9 cellular contexts compared by ENCODE assay signal in genomic region chr10:15168296-15168780, GRCh38. TPM values are rescaled to one million over a fixed set of nuclear protein-coding genes. Genes with fewer than 3 reads are reported as not detected.
A peak's percentile ranks its signal among the peaks of the same experiment; 100 is the strongest.
DNase-seq lines count a peak whose midpoint lies in the region; ATAC-seq, FAIRE-seq and TF ChIP-seq lines count a peak whose summit lies in the region.
"Had no signal": no experiment of that assay in that cellular context is flagged by ENCODE, and none has a peak within 500 bp of the region (broad histone marks: within the 10 kb centered on the region; RNA-seq: fewer than 3 reads in every experiment).

Gene NMT2 (minus strand): TSS chr10:15168693. CDS start chr10:15168612, 81 bp downstream.

- POLR2A ChIA-PET in HepG2 (lab: Yijun Ruan, JAX), result interaction anchor here (0.6 to 2.3 kb wide), 12 partner anchors 10 to 291 kb away, joined by 3 to 17 read pairs (median 7); partner anchors contain the start of gene SUV39H2

- 0 out of 2 replicates have a peak, but pooled peaks cover 3% of the 10 kb centered on the region for H4K20me1 ChIP-seq in HepG2 (ENCODE audit: insufficient read depth, low read length)

- H3K9ac ChIP-seq in HepG2 (ENCODE audit: insufficient read depth, low read depth, low read length), result peak within 1 kb of the TSS; percentile 93

- H3K9me3 ChIP-seq in HepG2 (ENCODE audit: low read length), result no peaks in the 10 kb centered on the region

- BruUV-seq in HepG2 (replicated peaks; lab: Mats Ljungman, UMichigan), result no TSS peak

- peak within 1 kb of the TSS; percentile 95 for H3K27ac Mint-ChIP-seq in activated T-cell treated with anti-CD3 and anti-CD28 coated beads, Interleukin-2, amount 50 U/mL, for 72 hours
- peak within 1 kb of the TSS; percentile 80 to 93 (median 91) for H3K27ac Mint-ChIP-seq in IgD-negative memory B cell

- peak within 1 kb of the TSS; percentile 97 to 100 for H3K4me3 Mint-ChIP-seq in activated T-cell treated with anti-CD3 and anti-CD28 coated beads, Interleukin-2, amount 50 U/mL, for 72 hours
- peak within 1 kb of the TSS; percentile 91 to 98 (median 96) for H3K4me3 Mint-ChIP-seq in IgD-negative memory B cell

- H3K4me1 ChIP-seq in HepG2 (ENCODE audit: insufficient read depth, low read length), result peaks cover 56% of the 10 kb centered on the region

- peak; percentile 39 for TF ChIP-seq CTCF in choroid plexus epithelial cell (conservative IDR thresholded peaks at IDR 0.05; ENCODE audit: low read depth, low read length)
- TF ChIP-seq CTCF in HepG2 (CRISPR knock-in tag; IDR thresholded peaks at IDR 0.05), result peak; percentile 75

- peak within 1 kb of the TSS; percentile 89 for H3K27ac ChIP-seq in HepG2 (ENCODE audit: extremely low read length, insufficient read depth, low read length)

- no peaks in the 10 kb centered on the region for H3K27me3 ChIP-seq in HepG2 (ENCODE audit: control insufficient read depth in 1 of 2, insufficient read depth in 2 of 2, low read length in 2 of 2)

- peak; percentile 84 to 93 for TF ChIP-seq POLR2A in HepG2 (IDR thresholded peaks at IDR 0.05; ENCODE audit: insufficient read depth in 1 of 2, low read depth in 2 of 2, low read length in 2 of 2)

- no peaks in the 10 kb centered on the region for H3K9me3 Mint-ChIP-seq in activated T-cell treated with anti-CD3 and anti-CD28 coated beads, Interleukin-2, amount 50 U/mL, for 72 hours
- no peaks in the 10 kb centered on the region for H3K9me3 Mint-ChIP-seq in IgD-negative memory B cell

- peak in 1 of 2 donors; percentile 88 for DNase-seq in activated T-cell treated with anti-CD3 and anti-CD28 coated beads, Interleukin-2, amount 50 U/mL, for 72 hours
- DNase-seq in activated T-cell treated with anti-CD3 and anti-CD28 coated beads, Interleukin-2, amount 50 U/mL, for 1 hour, result no peak
- DNase-seq in RCC 7860 (ENCODE audit: low spot score) (peak; percentile 82), choroid plexus epithelial cell (ENCODE audit: low read depth) (no peak), HepG2 (ENCODE audit: low spot score) (peak; percentile 63), stromal cell of bone marrow (ENCODE audit: low read depth) (peak; percentile 70)

- peak within 1 kb of the TSS; percentile 62 for H2AFZ ChIP-seq in HepG2 (ENCODE audit: low read length)

- no peaks in the 10 kb centered on the region for H3K27me3 Mint-ChIP-seq in activated T-cell treated with anti-CD3 and anti-CD28 coated beads, Interleukin-2, amount 50 U/mL, for 72 hours (ENCODE audit: low read depth)
- H3K27me3 Mint-ChIP-seq in IgD-negative memory B cell, result no peaks in the 10 kb centered on the region

- CTCF ChIA-PET in HepG2 (lab: Yijun Ruan, JAX; ENCODE audit: low intra/inter-chr PET ratio, low total read pairs), result interaction anchor here (2.0 kb wide), 1 partner anchor 42 kb away, joined by 5 read pairs; no protein-coding TSS in a partner anchor

- FAIRE-seq in RCC 7860 (lab: Jason Lieb, UNC) (no peak), HepG2 (lab: Jason Lieb, UNC) (no peak)
- FAIRE-seq: TTC549 had no signal

- H3K4me1 Mint-ChIP-seq in activated T-cell treated with anti-CD3 and anti-CD28 coated beads, Interleukin-2, amount 50 U/mL, for 72 hours (ENCODE audit: low read depth), result peaks cover 69% of the 10 kb centered on the region
- H3K4me1 Mint-ChIP-seq in IgD-negative memory B cell, result peaks cover 7 to 30% (median 22%) of the 10 kb centered on the region in 3 donors

- TF ChIP-seq RAD21 in HepG2 (CRISPR knock-in tag; IDR thresholded peaks at IDR 0.05), result peak; percentile 68

- H3K4me3 ChIP-seq in choroid plexus epithelial cell (ENCODE audit: low read depth, low read length) (peak within 1 kb of the TSS; percentile 85), HepG2 (replicated peaks in 1 of 3; ENCODE audit: insufficient read depth in 1 of 3, low read depth in 2 of 3, low read length in 3 of 3) (peak within 1 kb of the TSS; percentile 83 to 100 (median 91))

- ATAC-seq in activated T-cell treated with anti-CD3 and anti-CD28 coated beads, Interleukin-2, amount 50 U/mL, for 72 hours (replicated peaks in 1 of 2), result peak; percentile 80 to 81
- ATAC-seq in GM21786 (IDR thresholded peaks at IDR 0.05; ENCODE audit: unreplicated experiment) (peak; percentile 85), HepG2 (peak; percentile 87)

- in situ Hi-C loops in HepG2 (cut with HindIII; ENCODE audit: extremely low pct_ligation_motif_present, low pct_unique_long_range_greater_than_20kb), result no loop called here

- H3K36me3 ChIP-seq in HepG2 (replicated peaks in 1 of 2; ENCODE audit: control insufficient read depth in 1 of 2, insufficient read depth in 2 of 2, low read length in 2 of 2), result no peaks in the 10 kb centered on the region

- 0% methylated on average over 6 of the region's 68 CpGs for WGBS in HepG2 (ENCODE audit: low lambda C conversion rate)

- H3K79me2 ChIP-seq in HepG2 (ENCODE audit: insufficient read depth, low read length), result peaks cover 43% of the 10 kb centered on the region

- peaks cover 4 to 5% of the 10 kb centered on the region in 2 donors for H3K36me3 Mint-ChIP-seq in activated T-cell treated with anti-CD3 and anti-CD28 coated beads, Interleukin-2, amount 50 U/mL, for 72 hours (ENCODE audit: insufficient read depth in 2 of 2)
- H3K36me3 Mint-ChIP-seq in IgD-negative memory B cell, result no peaks in the 10 kb centered on the region

- peak within 1 kb of the TSS; percentile 86 for H3K4me2 ChIP-seq in HepG2 (ENCODE audit: low read depth, low read length)

- intact Hi-C loops in HepG2 (cut with micrococcal nuclease; ENCODE audit: unreplicated experiment), result loop anchor here (10.0 kb wide), 3 partner anchors 64 to 176 kb away; no protein-coding TSS in a partner anchor

- TF ChIP-seq EP300 in HepG2 (IDR thresholded peaks at IDR 0.05; ENCODE audit: low read depth in 2 of 2, low read length in 2 of 2), result no peak
- TF ChIP-seq EP300 in HepG2 (CRISPR knock-in tag; IDR thresholded peaks at IDR 0.05; ENCODE audit: borderline replicate concordance), result no peak

TF ChIP-seq in HepG2, 621 proteins besides CTCF, POLR2A, EP300 and RAD21 (continues in another document):
- TF ChIP-seq TEF (CRISPR knock-in tag; IDR thresholded peaks at IDR 0.05) (no peak), DR1 (CRISPR knock-in tag; IDR thresholded peaks at IDR 0.05) (no peak), POGK (CRISPR knock-in tag; conservative IDR thresholded peaks at IDR 0.05) (peak; percentile 80), MEIS1 (CRISPR knock-in tag; IDR thresholded peaks at IDR 0.05; ENCODE audit: borderline replicate concordance) (no peak), SRY (CRISPR knock-in tag; IDR thresholded peaks at IDR 0.05) (no peak; the same call in 1 of the 2 replicates), ZNF879 (CRISPR knock-in tag; IDR thresholded peaks at IDR 0.05) (no peak)

RNA-seq across cellular contexts. Expression of gene NMT2, which starts in this region (rescaled TPM):
- 10 to 100 TPM; 24.4 to 35.2 TPM for total RNA-seq in activated T-cell treated with anti-CD3 and anti-CD28 coated beads, Interleukin-2, amount 50 U/mL, for 72 hours
- polyA plus RNA-seq in IgD-negative memory B cell (6.8 TPM), HepG2 (2011; rRNA removed) (8.9 and 10.1 TPM in 2 replicates)
- total RNA-seq in HepG2 (2016; rRNA removed; fragmentation: Illumina TruSeq; extraction: Trizol), result 23.8 and 28.0 TPM in 2 replicates
- 8.0 and 9.2 TPM in 2 replicates for total RNA-seq in HepG2 (2016; cell fraction: cytosol; rRNA removed; fragmentation: Illumina TruSeq; extraction: Trizol; ENCODE audit: low read depth)
- total RNA-seq in HepG2 (2016; cell fraction: insoluble cytoplasmic fraction; rRNA removed; fragmentation: Illumina TruSeq; extraction: Trizol), result 27.2 and 28.6 TPM in 2 replicates
- 16.5 and 17.5 TPM in 2 replicates for total RNA-seq in HepG2 (2016; cell fraction: membrane; rRNA removed; fragmentation: Illumina TruSeq; extraction: Trizol)
- 20.8 and 22.8 TPM in 2 replicates for total RNA-seq in HepG2 (2016; cell fraction: nucleus; rRNA removed; fragmentation: Illumina TruSeq; extraction: Trizol)
- polyA plus RNA-seq in HepG2 (2011; cell fraction: cytosol; rRNA removed), result 3.5 and 4.9 TPM in 2 replicates
- 15.6 and 18.8 TPM in 2 replicates for polyA plus RNA-seq in HepG2 (2011; cell fraction: nucleus; rRNA removed)
- 16.2 and 22.5 TPM in 2 replicates for polyA plus RNA-seq in HepG2 (2012)
- polyA plus RNA-seq in HepG2 (2016; cell fraction: cytosol; fragmentation: Illumina TruSeq; extraction: Trizol; ENCODE audit: low read depth), result 6.0 and 6.3 TPM in 2 replicates
- 28.9 and 32.1 TPM in 2 replicates for polyA plus RNA-seq in HepG2 (2016; cell fraction: insoluble cytoplasmic fraction; fragmentation: Illumina TruSeq; extraction: Trizol; ENCODE audit: low read depth)
- polyA plus RNA-seq in HepG2 (2016; cell fraction: membrane; fragmentation: Illumina TruSeq; extraction: Trizol; ENCODE audit: low read depth), result 13.5 and 15.5 TPM in 2 replicates
- 27.7 and 29.0 TPM in 2 replicates for polyA plus RNA-seq in HepG2 (2016; cell fraction: nucleus; fragmentation: Illumina TruSeq; extraction: Trizol; ENCODE audit: insufficient read depth, low read depth)
- 0.96 and 2.9 TPM in 2 replicates for polyA minus RNA-seq in HepG2 (2011; rRNA and poly(A)+ RNA removed; ENCODE audit: low replicate concordance)
- polyA minus RNA-seq in HepG2 (2011; cell fraction: cytosol; rRNA and poly(A)+ RNA removed), result 5.4 and 6.6 TPM in 2 replicates
- polyA minus RNA-seq in HepG2 (2011; cell fraction: nucleus; rRNA and poly(A)+ RNA removed), result 23.5 and 25.9 TPM in 2 replicates

Comparison
In these comparisons a context has a peak if more than half of its experiments do, and no peak if none do; other contexts are left out.
1. DNase-seq: peak in RCC 7860 (single experiment), HepG2 (single experiment) and stromal cell of bone marrow (single experiment); none in activated T-cell treated with anti-CD3 and anti-CD28 coated beads, Interleukin-2, amount 50 U/mL, for 1 hour (single experiment) and choroid plexus epithelial cell (single experiment).
2. Peak in every context shown above with its lines, with median percentiles within 50 percentile points of each other: ATAC-seq.